1 cellular context compared by ENCODE assay signal in genomic region chrX:23908219-23909003, GRCh38.
TF ChIP-seq lines count a peak whose summit lies in the region.

No MANE protein-coding gene starts in this region.

TF ChIP-seq in GM12878, 131 proteins besides CTCF, POLR2A, EP300 and RAD21 (continued from another document):
- TF ChIP-seq RUNX3 (IDR thresholded peaks at IDR 0.05; ENCODE audit: low read length) (no peak), TAF1 (IDR thresholded peaks at IDR 0.05; ENCODE audit: borderline replicate concordance, low read depth, low read length) (no peak), HDAC6 (IDR thresholded peaks at IDR 0.05; ENCODE audit: unreplicated experiment) (no peak)
